In genomic region chr19:40810649-40811408, GRCh38 we compare ENCODE assay signal across 8 cellular contexts. TPM values are rescaled to one million over a fixed set of nuclear protein-coding genes. Genes with fewer than 3 reads are reported as not detected.
A peak's percentile ranks its signal among the peaks of the same experiment; 100 is the strongest.
DNase-seq lines count a peak whose midpoint lies in the region; ATAC-seq and TF ChIP-seq lines count a peak whose summit lies in the region.
"Not testable (repeated sequence)": the region's sequence is repeated elsewhere in the genome, so short reads cannot be mapped to it uniquely, and the experiment has no call there.

No MANE protein-coding gene starts in this region.

- H3K4me3 ChIP-seq in BE2C (ENCODE audit: low read depth, low read length) (peak overlapping the region; percentile 51), sigmoid colon (peak overlapping the region; percentile 24 to 51 (median 46))
- H3K4me3 ChIP-seq in HL-60 (replicated peaks; ENCODE audit: insufficient read depth, low read length) = not testable (repeated sequence)

- H3K9me3 Mint-ChIP-seq in endothelial cell (ENCODE audit: unreplicated experiment) = not testable (repeated sequence)

- not testable (repeated sequence) for TF ChIP-seq EP300 in sigmoid colon (IDR thresholded peaks at IDR 0.05)

- intact Hi-C loops in sigmoid colon (cut with DNase I) = loop anchor here (5.0 kb wide), 1 partner anchor 149 kb away; no protein-coding TSS in a partner anchor

- 4 to 15% methylated on average over 64 to 65 of the region's 65 CpGs for WGBS in sigmoid colon, 2 donors

- not testable (repeated sequence) for TF ChIP-seq POLR2A in sigmoid colon (IDR thresholded peaks at IDR 0.05)

- ATAC-seq in GM19395 (IDR thresholded peaks at IDR 0.05; ENCODE audit: unreplicated experiment) = peak; percentile 73

- peak; percentile 71 for DNase-seq in BE2C
- peak in 1 of 2 experiments; percentile 58 for DNase-seq in HL-60 (ENCODE audit: low read depth in 1 of 2, low spot score in 1 of 2)
- peak; percentile 28 for DNase-seq in RPMI8226
- DNase-seq in activated T-helper 9 cell treated with anti-CD3 and anti-CD28 coated beads, Interleukin-2, amount 50 U/mL, for 16 hours (ENCODE audit: low read depth) = peak; percentile 34
- peak; percentile 70 for DNase-seq in endothelial cell (ENCODE audit: low spot score)
- peak; percentile 90 for DNase-seq in left kidney (ENCODE audit: low read depth, low spot score)
- peak; percentile 93 for DNase-seq in sigmoid colon

- not testable (repeated sequence) for TF ChIP-seq CTCF in BE2C (IDR thresholded peaks at IDR 0.05; ENCODE audit: low read depth, low read length); HL-60 (IDR thresholded peaks at IDR 0.05; ENCODE audit: insufficient read depth, low read length); endothelial cell (IDR thresholded peaks at IDR 0.05; ENCODE audit: unreplicated experiment)
- peak in 1 of 4 experiments; percentile 15 for TF ChIP-seq CTCF in sigmoid colon (IDR thresholded peaks at IDR 0.05)

- H3K27ac Mint-ChIP-seq in endothelial cell (ENCODE audit: unreplicated experiment) = peak overlapping the region; percentile 94

- H3K27me3 Mint-ChIP-seq in endothelial cell (ENCODE audit: unreplicated experiment) = peaks cover 21% of the 10 kb centered on the region

- H3K9me3 ChIP-seq in BE2C, sigmoid colon: not testable (repeated sequence)

- H3K4me1 ChIP-seq in BE2C = not testable (repeated sequence)
- peaks cover 0 to 72% (median 62%) of the 10 kb centered on the region in 4 donors for H3K4me1 ChIP-seq in sigmoid colon

- peaks cover 44% of the 10 kb centered on the region for H3K4me1 Mint-ChIP-seq in endothelial cell (ENCODE audit: unreplicated experiment)

- peak overlapping the region; percentile 90 for H3K4me3 Mint-ChIP-seq in endothelial cell (ENCODE audit: unreplicated experiment)

- H3K36me3 ChIP-seq in BE2C = peaks cover 27% of the 10 kb centered on the region
- peaks cover 0 to 26% (median 17%) of the 10 kb centered on the region in 4 donors for H3K36me3 ChIP-seq in sigmoid colon

- H3K27me3 ChIP-seq in BE2C; HL-60 (ENCODE audit: insufficient read depth, poor library complexity, severe bottlenecking); sigmoid colon: not testable (repeated sequence)

- not testable (repeated sequence) for H3K36me3 Mint-ChIP-seq in endothelial cell (ENCODE audit: low read depth, unreplicated experiment)

- H3K27ac ChIP-seq in HL-60 (replicated peaks) = peak overlapping the region; percentile 3; the same call in 1 of the 2 replicates
- H3K27ac ChIP-seq in sigmoid colon = peak overlapping the region; percentile 80 to 99 (median 81)

RNA-seq across cellular contexts. Expression of gene EGLN2, which starts 11.8 kb away (rescaled TPM):
- polyA plus RNA-seq in BE2C (2012; ENCODE audit: insufficient read depth, insufficient read length, low read depth) = 287 TPM
- total RNA-seq in endothelial cell (ENCODE audit: unreplicated experiment) (146 TPM), sigmoid colon (100 to 1,000 TPM in 1 of 4 donors, 10 to 100 TPM in 3; 60.9 to 106 (median 87.6) TPM)
- polyA plus RNA-seq in sigmoid colon = 100 to 1,000 TPM in 2 of 3 donors, 10 to 100 TPM in 1; 88.9 to 105 (median 101) TPM

RNA-seq across cellular contexts. Expression of gene RAB4B, which starts 32.8 kb away (rescaled TPM):
- polyA plus RNA-seq in BE2C (2012; ENCODE audit: insufficient read depth, insufficient read length, low read depth) = 18.6 TPM
- 29.2 TPM for total RNA-seq in endothelial cell (ENCODE audit: unreplicated experiment)
- total RNA-seq in sigmoid colon = 10 to 100 TPM; 15.6 to 21.3 (median 19.2) TPM
- 10 to 100 TPM; 39.0 to 76.5 (median 58.3) TPM for polyA plus RNA-seq in sigmoid colon

RNA-seq across cellular contexts. Expression of gene MIA, which starts 35.5 kb away (rescaled TPM):
- not detected for polyA plus RNA-seq in BE2C (2012; ENCODE audit: insufficient read depth, insufficient read length, low read depth)
- total RNA-seq in endothelial cell (ENCODE audit: unreplicated experiment) (not detected), sigmoid colon (10 to 100 TPM in 3 of 4 donors, 1 to 10 TPM in 1; 9.1 to 19.1 (median 15.7) TPM)
- 10 to 100 TPM in 1 of 3 donors, 1 to 10 TPM in 1, not detected in 1; 2.1 to 11.3 TPM for polyA plus RNA-seq in sigmoid colon

RNA-seq across cellular contexts. Expression of gene CYP2A6, which starts 39.4 kb away (rescaled TPM):
- not detected for polyA plus RNA-seq in BE2C (2012; ENCODE audit: insufficient read depth, insufficient read length, low read depth)
- not detected for total RNA-seq in endothelial cell (ENCODE audit: unreplicated experiment)
- 1 to 10 TPM in 1 of 4 donors, not detected in 3; 1.8 TPM for total RNA-seq in sigmoid colon
- not detected for polyA plus RNA-seq in sigmoid colon

RNA-seq across cellular contexts. Expression of gene SNRPA, which starts 59.8 kb away (rescaled TPM):
- polyA plus RNA-seq in BE2C (2012; ENCODE audit: insufficient read depth, insufficient read length, low read depth) = 73.9 TPM
- total RNA-seq in endothelial cell (ENCODE audit: unreplicated experiment) (101 TPM), sigmoid colon (10 to 100 TPM; 43.2 to 60.1 (median 54.0) TPM)
- 10 to 100 TPM; 19.2 to 76.1 (median 37.2) TPM for polyA plus RNA-seq in sigmoid colon
